17 cellular contexts compared by ENCODE assay signal in genomic region chr12:9103050-9103854, GRCh38. TPM values are rescaled to one million over a fixed set of nuclear protein-coding genes. Genes with fewer than 3 reads are reported as not detected.
"Had no signal": no experiment of that assay in that cellular context is flagged by ENCODE, and none has a peak within 500 bp of the region (broad histone marks: within the 10 kb centered on the region; RNA-seq: fewer than 3 reads in every experiment).

No MANE protein-coding gene starts in this region.

- H3K27me3 ChIP-seq: body of pancreas, hepatocyte, uterus had no signal

- DNase-seq: activated CD4-positive, alpha-beta T cell treated with anti-CD3 and anti-CD28 coated beads, Interleukin-2, amount 10 ng/mL, durations not matched to agents 24 days and 14 days; activated T-cell treated with anti-CD3 and anti-CD28 coated beads, Interleukin-2, amount 50 U/mL, for 1 hour; body of pancreas; cortex of kidney; effector memory CD4-positive, alpha-beta T cell; kidney; left ventricle myocardium superior; mesenchymal stem cell; nephron progenitor cell; stimulated activated CD4-positive, alpha-beta T cell treated with anti-CD3 and anti-CD28 coated beads, Interleukin-2, amount 100 ng/mL, for 48 hours; T-cell; T1000; uterus; WERI-Rb-1 had no signal

- H3K4me3 ChIP-seq: body of pancreas, hepatocyte, uterus had no signal

- H3K9me3 ChIP-seq: body of pancreas, uterus had no signal

- FAIRE-seq: kidney had no signal

- H3K4me1 Mint-ChIP-seq: nephron progenitor cell, T-cell had no signal

- H3K4me3 Mint-ChIP-seq: activated CD4-positive, alpha-beta T cell treated with anti-CD3 and anti-CD28 coated beads, Interleukin-2, amount 10 ng/mL, durations not matched to agents 24 days and 14 days; central memory CD8-positive, alpha-beta T cell; nephron progenitor cell; T-cell had no signal

- H3K27ac ChIP-seq: body of pancreas, epithelial cell of prostate, hepatocyte, uterus, WERI-Rb-1 had no signal

- H3K79me2 ChIP-seq: hepatocyte had no signal

- H2AFZ ChIP-seq: hepatocyte had no signal

- H3K4me1 ChIP-seq: body of pancreas, uterus had no signal

- H3K27ac Mint-ChIP-seq: activated CD4-positive, alpha-beta T cell treated with anti-CD3 and anti-CD28 coated beads, Interleukin-2, amount 10 ng/mL, durations not matched to agents 24 days and 14 days; nephron progenitor cell; T-cell had no signal

- ATAC-seq: body of pancreas, left ventricle myocardium superior, T-cell had no signal

- H3K4me2 ChIP-seq: hepatocyte had no signal

- H3K27me3 Mint-ChIP-seq: activated CD4-positive, alpha-beta T cell treated with anti-CD3 and anti-CD28 coated beads, Interleukin-2, amount 10 ng/mL, durations not matched to agents 24 days and 14 days; central memory CD8-positive, alpha-beta T cell; T-cell had no signal

- H3K36me3 ChIP-seq: uterus, WERI-Rb-1 had no signal

- H3K9me3 Mint-ChIP-seq: activated CD4-positive, alpha-beta T cell treated with anti-CD3 and anti-CD28 coated beads, Interleukin-2, amount 10 ng/mL, durations not matched to agents 24 days and 14 days; central memory CD8-positive, alpha-beta T cell; nephron progenitor cell; T-cell had no signal

RNA-seq across cellular contexts. Expression of gene A2M, which starts 12.5 kb away (rescaled TPM):
- total RNA-seq: activated CD4-positive, alpha-beta T cell treated with anti-CD3 and anti-CD28 coated beads, Interleukin-2, amount 10 ng/mL, durations not matched to agents 24 days and 14 days had no signal
